ENCODE assay signal across 12 cellular contexts in the genomic region with DNA sequence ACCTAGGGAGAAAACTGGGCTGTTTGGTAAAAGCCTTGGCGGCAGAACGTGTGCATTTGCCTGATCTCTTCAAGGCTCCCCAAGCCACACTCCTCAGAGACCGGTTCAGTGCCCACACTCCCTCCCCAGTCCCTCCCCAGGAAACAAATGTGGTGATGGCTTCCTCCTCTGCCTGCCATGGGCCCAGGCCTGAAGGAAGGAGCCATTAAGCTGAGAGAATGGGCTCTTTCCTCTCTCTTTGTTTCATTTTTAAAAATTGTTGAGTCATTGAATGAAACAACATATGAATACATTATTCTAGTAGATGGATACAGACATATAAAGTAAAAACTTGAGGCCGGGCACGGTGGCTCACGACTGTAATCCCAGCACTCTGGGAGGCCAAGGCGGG. TPM values are rescaled to one million over a fixed set of nuclear protein-coding genes. Genes with fewer than 3 reads are reported as not detected.
A peak's percentile ranks its signal among the peaks of the same experiment; 100 is the strongest.
DNase-seq lines count a peak whose midpoint lies in the region; ATAC-seq, FAIRE-seq and TF ChIP-seq lines count a peak whose summit lies in the region.
"Had no signal": no experiment of that assay in that cellular context is flagged by ENCODE, and none has a peak within 500 bp of the region (broad histone marks: within the 10 kb centered on the region; RNA-seq: fewer than 3 reads in every experiment).

No MANE protein-coding gene starts in this region.

- H3K9me3 ChIP-seq in astrocyte (ENCODE audit: insufficient read depth, low read depth, low read length) (no peaks in the 10 kb centered on the region), osteoblast (ENCODE audit: low read depth, low read length) (no peaks in the 10 kb centered on the region), gastrocnemius medialis (no peaks in the 10 kb centered on the region)
- H3K9me3 ChIP-seq: lower lobe of right lung had no signal

- ATAC-seq in gastrocnemius medialis: no peak
- ATAC-seq: lower lobe of right lung had no signal

- TF ChIP-seq POLR2A in gastrocnemius medialis (IDR thresholded peaks at IDR 0.05): no peak

- POLR2A ChIA-PET in activated CD4-positive, alpha-beta T cell treated with anti-CD3 and anti-CD28 coated beads, Interleukin-2, amount 10 ng/mL, durations not matched to agents 7 days and 5 days (lab: Charles Lee): interaction anchor here (0.6 kb wide), 1 partner anchor 50 kb away, joined by 3 read pairs; the partner anchor contains the start of gene YWHAQ

- TF ChIP-seq CTCF in astrocyte (IDR thresholded peaks at IDR 0.05; ENCODE audit: insufficient read depth, low read depth, low read length) (no peak), osteoblast (IDR thresholded peaks at IDR 0.05; ENCODE audit: extremely low read depth, low read depth, low read length) (no peak), gastrocnemius medialis (IDR thresholded peaks at IDR 0.05 in 4 of 5, conservative IDR thresholded peaks at IDR 0.05 in 1 of 5) (no peak)

- in situ Hi-C loops in gastrocnemius medialis (cut with MboI; ENCODE audit: low sequenced_read_pairs in 4 of 4): no loop called here

- no peaks in the 10 kb centered on the region for H3K36me3 ChIP-seq in astrocyte (ENCODE audit: insufficient read depth, low read length)
- no peaks in the 10 kb centered on the region for H3K36me3 ChIP-seq in osteoblast (ENCODE audit: insufficient read depth, low read length)
- no peaks in the 10 kb centered on the region for H3K36me3 ChIP-seq in gastrocnemius medialis
- H3K36me3 ChIP-seq: lower lobe of right lung had no signal

- CTCF ChIA-PET in activated CD4-positive, alpha-beta T cell treated with anti-CD3 and anti-CD28 coated beads, Interleukin-2, amount 10 ng/mL, durations not matched to agents 7 days and 5 days (lab: Charles Lee): interaction anchor here (0.8 to 1.6 kb wide), 9 partner anchors 12 to 46 kb away, joined by 3 to 4 read pairs (median 3); no protein-coding TSS in a partner anchor

- H2AFZ ChIP-seq in astrocyte (ENCODE audit: low read depth, low read length) (peak overlapping the region; percentile 39), osteoblast (ENCODE audit: low read length) (peak overlapping the region; percentile 70)

- no peak overlapping the region for H3K4me3 Mint-ChIP-seq in activated CD4-positive, alpha-beta T cell treated with anti-CD3 and anti-CD28 coated beads, Interleukin-2, amount 10 ng/mL, durations not matched to agents 7 days and 5 days
- H3K4me3 Mint-ChIP-seq in astrocyte (ENCODE audit: unreplicated experiment): no peak overlapping the region
- H3K4me3 Mint-ChIP-seq: HFFc6 had no signal

- peak; percentile 67 for DNase-seq in activated CD4-positive, alpha-beta T cell treated with anti-CD3 and anti-CD28 coated beads, Interleukin-2, amount 10 ng/mL, durations not matched to agents 7 days and 5 days
- DNase-seq in activated CD4-positive, alpha-beta T cell treated with anti-CD3 and anti-CD28 coated beads, Interleukin-2, amount 50 U/mL, for 1 hour: no peak
- DNase-seq in OCI-M1 (lab: John Stamatoyannopoulos, UW) (peak; percentile 20), astrocyte (ENCODE audit: low read depth) (no peak), osteoblast (ENCODE audit: insufficient read length, low spot score, missing footprints) (no peak), GM19238 (ENCODE audit: insufficient read length, low spot score) (no peak), SK-N-DZ (ENCODE audit: low spot score) (no peak), gastrocnemius medialis (no peak)
- DNase-seq: HFFc6, lower lobe of right lung, NCI-H1694 treated with DMSO at 0.1 percent for 48 hours, NCI-H526 had no signal

- no peaks in the 10 kb centered on the region for H4K20me1 ChIP-seq in astrocyte (ENCODE audit: insufficient read depth, low read length)
- H4K20me1 ChIP-seq in osteoblast (ENCODE audit: insufficient read depth, low read length): no peaks in the 10 kb centered on the region

- H3K79me2 ChIP-seq in astrocyte (ENCODE audit: insufficient read depth, low read length): no peaks in the 10 kb centered on the region
- H3K79me2 ChIP-seq in osteoblast (ENCODE audit: insufficient read depth, low read length): no peaks in the 10 kb centered on the region

- H3K4me2 ChIP-seq in astrocyte (ENCODE audit: low read length): no peak overlapping the region
- H3K4me2 ChIP-seq in osteoblast (ENCODE audit: insufficient read depth, low read length): peak overlapping the region; percentile 30

- no peak overlapping the region for H3K9ac ChIP-seq in astrocyte (ENCODE audit: low read length)

- H3K36me3 Mint-ChIP-seq in activated CD4-positive, alpha-beta T cell treated with anti-CD3 and anti-CD28 coated beads, Interleukin-2, amount 10 ng/mL, durations not matched to agents 7 days and 5 days (ENCODE audit: low read depth): peaks cover 10% of the 10 kb centered on the region
- H3K36me3 Mint-ChIP-seq in astrocyte (ENCODE audit: low read depth, unreplicated experiment): no peaks in the 10 kb centered on the region

- peak overlapping the region; percentile 85 for H3K27ac Mint-ChIP-seq in activated CD4-positive, alpha-beta T cell treated with anti-CD3 and anti-CD28 coated beads, Interleukin-2, amount 10 ng/mL, durations not matched to agents 7 days and 5 days
- no peak overlapping the region for H3K27ac Mint-ChIP-seq in astrocyte (ENCODE audit: unreplicated experiment)
- H3K27ac Mint-ChIP-seq: HFFc6 had no signal

- FAIRE-seq in astrocyte (lab: Jason Lieb, UNC): no peak

- H3K4me1 ChIP-seq in astrocyte (ENCODE audit: insufficient read depth, low read length) (peaks cover 3% of the 10 kb centered on the region), osteoblast (ENCODE audit: insufficient read depth, low read length) (peaks cover 2% of the 10 kb centered on the region), gastrocnemius medialis (no peaks in the 10 kb centered on the region)
- H3K4me1 ChIP-seq: lower lobe of right lung had no signal

- H3K9me3 Mint-ChIP-seq in activated CD4-positive, alpha-beta T cell treated with anti-CD3 and anti-CD28 coated beads, Interleukin-2, amount 10 ng/mL, durations not matched to agents 7 days and 5 days: peaks cover 12% of the 10 kb centered on the region
- H3K9me3 Mint-ChIP-seq in astrocyte (ENCODE audit: unreplicated experiment): peaks cover 2% of the 10 kb centered on the region
- H3K9me3 Mint-ChIP-seq: HFFc6 had no signal

- intact Hi-C loops in gastrocnemius medialis (cut with DNase I; ENCODE audit: low total_unique reads): no loop called here

- peaks cover under 1% of the 10 kb centered on the region for H3K27me3 Mint-ChIP-seq in activated CD4-positive, alpha-beta T cell treated with anti-CD3 and anti-CD28 coated beads, Interleukin-2, amount 10 ng/mL, durations not matched to agents 7 days and 5 days
- H3K27me3 Mint-ChIP-seq in astrocyte (ENCODE audit: low read depth, unreplicated experiment): no peaks in the 10 kb centered on the region

- H3K27ac ChIP-seq in astrocyte (ENCODE audit: low read depth, low read length): no peak overlapping the region
- peak overlapping the region; percentile 3 for H3K27ac ChIP-seq in osteoblast (ENCODE audit: low read depth, low read length)
- H3K27ac ChIP-seq in gastrocnemius medialis: no peak overlapping the region
- H3K27ac ChIP-seq: lower lobe of right lung had no signal

- H3K4me1 Mint-ChIP-seq in activated CD4-positive, alpha-beta T cell treated with anti-CD3 and anti-CD28 coated beads, Interleukin-2, amount 10 ng/mL, durations not matched to agents 7 days and 5 days: peaks cover 20% of the 10 kb centered on the region
- H3K4me1 Mint-ChIP-seq in astrocyte (ENCODE audit: low read depth, unreplicated experiment): peaks cover 3% of the 10 kb centered on the region

- H3K4me3 ChIP-seq in astrocyte (ENCODE audit: insufficient read depth, low read depth, low read length) (no peak overlapping the region), osteoblast (ENCODE audit: insufficient read depth, low read length) (no peak overlapping the region), gastrocnemius medialis (no peak overlapping the region)
- H3K4me3 ChIP-seq: lower lobe of right lung had no signal

- H3K27me3 ChIP-seq in astrocyte (ENCODE audit: insufficient read depth, low read length): no peaks in the 10 kb centered on the region
- H3K27me3 ChIP-seq in osteoblast (ENCODE audit: insufficient read depth, low read length): no peaks in the 10 kb centered on the region
- H3K27me3 ChIP-seq in gastrocnemius medialis: no peaks in the 10 kb centered on the region

RNA-seq across cellular contexts. Expression of gene YWHAQ, which starts 50.6 kb away (rescaled TPM):
- 100 to 1,000 TPM; 308 to 322 TPM for total RNA-seq in activated CD4-positive, alpha-beta T cell treated with anti-CD3 and anti-CD28 coated beads, Interleukin-2, amount 10 ng/mL, durations not matched to agents 7 days and 5 days
- total RNA-seq in astrocyte (358 and 408 TPM in 2 replicates), osteoblast (242 and 285 TPM in 2 replicates), gastrocnemius medialis (10 to 100 TPM; 40.3 to 63.7 (median 48.4) TPM)
- polyA plus RNA-seq in SK-N-DZ (2014; cell fraction: cytosol; rRNA removed): 453 and 489 TPM in 2 replicates
- 228 and 247 TPM in 2 replicates for polyA plus RNA-seq in SK-N-DZ (2014; cell fraction: nucleus; rRNA removed)

Comparison
In these comparisons a context has a peak if more than half of its experiments do, and no peak if none do; other contexts are left out.
1. DNase-seq: peak in activated CD4-positive, alpha-beta T cell treated with anti-CD3 and anti-CD28 coated beads, Interleukin-2, amount 10 ng/mL, durations not matched to agents 7 days and 5 days (single experiment) and OCI-M1 (single experiment); none in activated CD4-positive, alpha-beta T cell treated with anti-CD3 and anti-CD28 coated beads, Interleukin-2, amount 50 U/mL, for 1 hour (single experiment), astrocyte (single experiment), osteoblast (single experiment), GM19238 (single experiment), SK-N-DZ (single experiment) and gastrocnemius medialis (0 of 2).